Comparison of ENCODE assay signal across 8 cellular contexts in the genomic region with DNA sequence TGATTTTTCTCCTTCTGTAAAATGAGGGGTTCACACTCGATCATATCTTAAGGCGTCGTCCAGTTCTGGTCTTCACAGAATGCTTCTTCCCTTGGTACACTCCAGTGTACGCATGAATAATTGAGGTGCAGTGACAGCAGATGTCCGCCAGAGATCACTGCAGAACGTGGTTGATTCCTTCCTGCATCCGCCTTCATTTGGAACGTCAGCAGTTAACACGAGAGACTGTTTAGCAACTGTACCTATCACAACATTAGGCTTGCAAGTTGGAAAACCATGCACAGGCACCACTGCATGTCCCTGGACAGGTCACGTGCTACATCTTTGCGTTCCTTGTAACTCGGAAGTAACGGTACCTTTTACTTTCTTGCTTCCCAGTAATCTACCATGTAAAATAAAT.
DNase-seq lines count a peak whose midpoint lies in the region; FAIRE-seq and TF ChIP-seq lines count a peak whose summit lies in the region.

No MANE protein-coding gene starts in this region.

- TF ChIP-seq CTCF in HEK293 (tag by site-specific recombination; IDR thresholded peaks at IDR 0.05) (no peak), astrocyte of the cerebellum (IDR thresholded peaks at IDR 0.05; ENCODE audit: low read depth, low read length, missing control alignments) (peak; percentile 68)

- DNase-seq in RCC 7860 (ENCODE audit: low spot score) (peak; percentile 6), astrocyte of the cerebellum (ENCODE audit: low read depth) (peak; percentile 33), GDM1 (lab: John Stamatoyannopoulos, UW) (no peak), NCI-H2081 (lab: John Stamatoyannopoulos, UW) (no peak)
- DNase-seq in stimulated activated CD4-positive, alpha-beta T cell treated with anti-CD3 and anti-CD28 coated beads, TNF-alpha, amount 100 ng/mL, for 24 hours (ENCODE audit: low read depth in 3 of 3): peak; percentile 2 to 13 (median 12)

- FAIRE-seq in G401.6 (lab: Jason Lieb, UNC): peak; percentile 82
- peak; percentile 50 for FAIRE-seq in RCC 7860 (lab: Jason Lieb, UNC)
- peak; percentile 97 for FAIRE-seq in islet of Langerhans (lab: Jason Lieb, UNC)

- no peaks in the 10 kb centered on the region for H3K36me3 ChIP-seq in HEK293 (ENCODE audit: control insufficient read depth in 2 of 2, insufficient read depth in 1 of 2, low read length in 2 of 2)

- in situ Hi-C loops in astrocyte of the cerebellum (cut with HindIII; ENCODE audit: low sequenced_read_pairs): no loop called here

- H3K4me3 ChIP-seq in HEK293 (ENCODE audit: low read depth, low read length) (no peak overlapping the region), astrocyte of the cerebellum (ENCODE audit: low read depth, low read length) (no peak overlapping the region)

- H3K4me1 ChIP-seq in HEK293 (ENCODE audit: control insufficient read depth, insufficient read depth, low read length): no peaks in the 10 kb centered on the region

- POLR2A ChIA-PET in HEK293 (lab: Yijun Ruan, JAX): no interaction called here

- no peak overlapping the region for H3K27ac ChIP-seq in HEK293 (ENCODE audit: extremely low read depth, low read depth, low read length)

- no peaks in the 10 kb centered on the region for H3K9me3 ChIP-seq in HEK293 (ENCODE audit: control insufficient read depth, insufficient read depth, low read depth, low read length)

- CTCF ChIA-PET in HEK293 (lab: Yijun Ruan, JAX): interaction anchor here (0.6 to 1.5 kb wide), 7 partner anchors 16 to 844 kb away, joined by 3 to 8 read pairs (median 4); a partner anchor contains a TSS

TF ChIP-seq in HEK293, 187 proteins besides CTCF, POLR2A, EP300 and RAD21:
- TF ChIP-seq ZNF2 (tag by site-specific recombination; IDR thresholded peaks at IDR 0.05) (peak; percentile 99), ZNF121 (tag by site-specific recombination; IDR thresholded peaks at IDR 0.05) (no peak), ZNF654 (tag by site-specific recombination; IDR thresholded peaks at IDR 0.05; ENCODE audit: low read depth) (peak; percentile 67), ZNF660 (tag by site-specific recombination; IDR thresholded peaks at IDR 0.05) (0 out of 2 replicates have a peak, but pooled peaks have one; percentile 46)
- TF ChIP-seq, protein P1, sequence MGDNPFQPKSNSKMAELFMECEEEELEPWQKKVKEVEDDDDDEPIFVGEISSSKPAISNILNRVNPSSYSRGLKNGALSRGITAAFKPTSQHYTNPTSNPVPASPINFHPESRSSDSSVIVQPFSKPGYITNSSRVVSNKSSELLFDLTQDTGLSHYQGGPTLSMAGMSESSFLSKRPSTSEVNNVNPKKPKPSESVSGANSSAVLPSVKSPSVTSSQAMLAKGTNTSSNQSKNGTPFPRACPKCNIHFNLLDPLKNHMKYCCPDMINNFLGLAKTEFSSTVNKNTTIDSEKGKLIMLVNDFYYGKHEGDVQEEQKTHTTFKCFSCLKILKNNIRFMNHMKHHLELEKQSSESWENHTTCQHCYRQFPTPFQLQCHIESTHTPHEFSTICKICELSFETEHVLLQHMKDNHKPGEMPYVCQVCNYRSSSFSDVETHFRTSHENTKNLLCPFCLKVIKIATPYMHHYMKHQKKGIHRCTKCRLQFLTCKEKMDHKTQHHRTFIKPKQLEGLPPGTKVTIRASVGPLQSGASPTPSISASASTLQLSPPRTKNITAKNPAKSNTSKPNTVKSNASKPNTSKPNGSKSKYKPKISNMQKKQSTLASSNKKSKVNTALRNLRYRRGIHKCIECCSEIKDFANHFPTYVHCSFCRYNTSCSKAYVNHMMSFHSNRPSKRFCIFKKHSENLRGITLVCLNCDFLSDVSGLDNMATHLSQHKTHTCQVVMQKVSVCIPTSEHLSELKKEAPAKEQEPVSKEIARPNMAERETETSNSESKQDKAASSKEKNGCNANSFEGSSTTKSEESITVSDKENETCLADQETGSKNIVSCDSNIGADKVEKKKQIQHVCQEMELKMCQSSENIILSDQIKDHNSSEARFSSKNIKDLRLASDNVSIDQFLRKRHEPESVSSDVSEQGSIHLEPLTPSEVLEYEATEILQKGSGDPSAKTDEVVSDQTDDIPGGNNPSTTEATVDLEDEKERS (tag by site-specific recombination; IDR thresholded peaks at IDR 0.05): no peak
- TF ChIP-seq, protein P2, sequence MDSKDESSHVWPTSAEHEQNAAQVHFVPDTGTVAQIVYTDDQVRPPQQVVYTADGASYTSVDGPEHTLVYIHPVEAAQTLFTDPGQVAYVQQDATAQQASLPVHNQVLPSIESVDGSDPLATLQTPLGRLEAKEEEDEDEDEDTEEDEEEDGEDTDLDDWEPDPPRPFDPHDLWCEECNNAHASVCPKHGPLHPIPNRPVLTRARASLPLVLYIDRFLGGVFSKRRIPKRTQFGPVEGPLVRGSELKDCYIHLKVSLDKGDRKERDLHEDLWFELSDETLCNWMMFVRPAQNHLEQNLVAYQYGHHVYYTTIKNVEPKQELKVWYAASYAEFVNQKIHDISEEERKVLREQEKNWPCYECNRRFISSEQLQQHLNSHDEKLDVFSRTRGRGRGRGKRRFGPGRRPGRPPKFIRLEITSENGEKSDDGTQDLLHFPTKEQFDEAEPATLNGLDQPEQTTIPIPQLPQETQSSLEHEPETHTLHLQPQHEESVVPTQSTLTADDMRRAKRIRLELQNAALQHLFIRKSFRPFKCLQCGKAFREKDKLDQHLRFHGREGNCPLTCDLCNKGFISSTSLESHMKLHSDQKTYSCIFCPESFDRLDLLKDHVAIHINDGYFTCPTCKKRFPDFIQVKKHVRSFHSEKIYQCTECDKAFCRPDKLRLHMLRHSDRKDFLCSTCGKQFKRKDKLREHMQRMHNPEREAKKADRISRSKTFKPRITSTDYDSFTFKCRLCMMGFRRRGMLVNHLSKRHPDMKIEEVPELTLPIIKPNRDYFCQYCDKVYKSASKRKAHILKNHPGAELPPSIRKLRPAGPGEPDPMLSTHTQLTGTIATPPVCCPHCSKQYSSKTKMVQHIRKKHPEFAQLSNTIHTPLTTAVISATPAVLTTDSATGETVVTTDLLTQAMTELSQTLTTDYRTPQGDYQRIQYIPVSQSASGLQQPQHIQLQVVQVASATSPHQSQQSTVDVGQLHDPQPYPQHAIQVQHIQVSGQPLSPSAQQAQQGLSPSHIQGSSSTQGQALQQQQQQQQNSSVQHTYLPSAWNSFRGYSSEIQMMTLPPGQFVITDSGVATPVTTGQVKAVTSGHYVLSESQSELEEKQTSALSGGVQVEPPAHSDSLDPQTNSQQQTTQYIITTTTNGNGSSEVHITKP (tag by site-specific recombination; IDR thresholded peaks at IDR 0.05): 0 out of 2 replicates have a peak, but pooled peaks have one; percentile 31
TF ChIP-seq in HEK293: peak in this region for 4.

Comparison
In these comparisons a context has a peak if more than half of its experiments do, and no peak if none do; other contexts are left out.
1. DNase-seq: peak in RCC 7860 (single experiment), astrocyte of the cerebellum (single experiment) and stimulated activated CD4-positive, alpha-beta T cell treated with anti-CD3 and anti-CD28 coated beads, TNF-alpha, amount 100 ng/mL, for 24 hours (3 of 3); none in GDM1 (single experiment) and NCI-H2081 (0 of 2).